ENCODE assay signal across 8 cellular contexts in genomic region chr6:39114707-39115599, GRCh38. TPM values are rescaled to one million over a fixed set of nuclear protein-coding genes. Genes with fewer than 3 reads are reported as not detected.
DNase-seq lines count a peak whose midpoint lies in the region; ATAC-seq, FAIRE-seq and TF ChIP-seq lines count a peak whose summit lies in the region.

TSS of gene SAYSD1 (minus strand) at chr6:39115186. CDS start at chr6:39115089, 97 bp downstream.

- no peaks in the 10 kb centered on the region for H3K79me2 ChIP-seq in keratinocyte (ENCODE audit: control insufficient read depth, insufficient read depth, low read length)

- H2AFZ ChIP-seq in keratinocyte (ENCODE audit: control insufficient read depth, low read length), result peak within 1 kb of the TSS; percentile 96

- H3K4me3 ChIP-seq in keratinocyte (ENCODE audit: control insufficient read depth in 2 of 3, extremely low read depth in 1 of 3, insufficient read depth in 2 of 3, low read depth in 1 of 3, low read length in 3 of 3), result peak within 1 kb of the TSS; percentile 53 to 83 (median 77)

- dilution Hi-C loops in keratinocyte (cut with MboI; ENCODE audit: extremely low pct_ligation_motif_present, low sequenced_read_pairs), result no loop called here

- H3K9ac ChIP-seq in keratinocyte (ENCODE audit: control insufficient read depth, extremely low read depth, insufficient read depth, low read length), result peak within 1 kb of the TSS; percentile 86

- peak within 1 kb of the TSS; percentile 74 for H3K4me2 ChIP-seq in keratinocyte (ENCODE audit: control insufficient read depth, extremely low read depth, insufficient read depth, low read depth, low read length)

- DNase-seq in AG20443 (ENCODE audit: low spot score), result peak; percentile 99
- DNase-seq in NCI-H460 (ENCODE audit: extremely low read depth, low read depth), result peak; percentile 84
- DNase-seq in activated CD4-positive, CD25-positive, alpha-beta regulatory T cell treated with anti-CD3 and anti-CD28 coated beads, Interleukin-2, amount 50 U/mL, for 72 hours, result peak; percentile 94
- DNase-seq in cerebellar nuclear complex (lab: John Stamatoyannopoulos, UW), result peak; percentile 43 to 48
- DNase-seq in keratinocyte (ENCODE audit: low read depth, low spot score), result peak; percentile 54
- peak; percentile 77 to 93 (median 88) for DNase-seq in stimulated activated CD4-positive, alpha-beta T cell treated with anti-CD3 and anti-CD28 coated beads, Interleukin-12 subunit alpha, Interleukin-12 subunit beta, amount 100 ng/mL, for 48 hours (ENCODE audit: low read depth in 2 of 3, low spot score in 1 of 3)

- no peaks in the 10 kb centered on the region for H3K36me3 ChIP-seq in keratinocyte (ENCODE audit: control insufficient read depth in 2 of 2, extremely low read depth in 1 of 2, insufficient read depth in 2 of 2, low read length in 2 of 2)

- H3K9me1 ChIP-seq in keratinocyte (ENCODE audit: control insufficient read depth, extremely low read depth, insufficient read depth, low read length), result no peaks in the 10 kb centered on the region

- peaks cover 4% of the 10 kb centered on the region for H3K4me1 ChIP-seq in keratinocyte (ENCODE audit: control insufficient read depth, extremely low read depth, insufficient read depth, low read length)

- H4K20me1 ChIP-seq in keratinocyte (ENCODE audit: control insufficient read depth, extremely low read depth, insufficient read depth, low read length), result no peaks in the 10 kb centered on the region

- no peak for FAIRE-seq in keratinocyte (lab: Jason Lieb, UNC)

- peak within 1 kb of the TSS; percentile 84 for H3K27ac ChIP-seq in keratinocyte (ENCODE audit: control insufficient read depth, insufficient read depth, low read length)

- ATAC-seq in GM19043 (IDR thresholded peaks at IDR 0.05; ENCODE audit: low read depth, unreplicated experiment), result peak; percentile 89
- peak; percentile 95 for ATAC-seq in HG03354 (IDR thresholded peaks at IDR 0.05; ENCODE audit: poor library complexity, severe bottlenecking, unreplicated experiment)

- no peak for TF ChIP-seq CTCF in keratinocyte (optimal IDR thresholded peaks at IDR 0.05 in 1 of 3, IDR thresholded peaks at IDR 0.05 in 1 of 3, conservative IDR thresholded peaks at IDR 0.05 in 1 of 3; ENCODE audit: extremely low read depth in 1 of 3, insufficient read depth in 2 of 3, low read length in 3 of 3)

- H3K27me3 ChIP-seq in keratinocyte (ENCODE audit: control insufficient read depth, extremely low read depth, insufficient read depth, low read length), result no peaks in the 10 kb centered on the region

- no peaks in the 10 kb centered on the region for H3K9me3 ChIP-seq in keratinocyte (ENCODE audit: control insufficient read depth, low read depth, low read length)

RNA-seq across cellular contexts. Expression of gene SAYSD1, which starts in this region (rescaled TPM):
- 7.1 and 8.9 TPM in 2 replicates for total RNA-seq in NCI-H460 (2014; rRNA removed; shearing (Covaris generic))
- polyA plus RNA-seq in NCI-H460 (2014; cell fraction: nucleus; rRNA removed), result 2.4 and 6.0 TPM in 2 replicates
- 7.7 to 8.4 TPM (median 7.9 TPM) in 3 replicates for polyA plus RNA-seq in keratinocyte
- polyA plus RNA-seq in keratinocyte (2011; ENCODE audit: low read depth), result 1.4 TPM
- polyA plus RNA-seq in keratinocyte (2011; cell fraction: cytosol; rRNA removed), result 6.0 and 7.9 TPM in 2 replicates
- polyA plus RNA-seq in keratinocyte (2011; cell fraction: nucleus; rRNA removed), result 6.0 and 6.1 TPM in 2 replicates
- polyA plus RNA-seq in keratinocyte (2012; ENCODE audit: low replicate concordance), result 4.2 and 6.8 TPM in 2 replicates
- 3.9 to 7.5 TPM (median 6.1 TPM) in 3 replicates for polyA minus RNA-seq in keratinocyte
- 10.2 TPM for polyA minus RNA-seq in keratinocyte (2011; cell fraction: cytosol; rRNA and poly(A)+ RNA removed)
- polyA minus RNA-seq in keratinocyte (2011; cell fraction: nucleus; rRNA and poly(A)+ RNA removed), result 2.0 and 4.7 TPM in 2 replicates

Comparison
In these comparisons a context has a peak if more than half of its experiments do, and no peak if none do; other contexts are left out.
1. Peak in every context shown above with its lines: DNase-seq, ATAC-seq, H3K4me3 ChIP-seq and H3K27ac ChIP-seq.
2. DNase-seq: peak in every context shown above with its lines; median percentile 99 in AG20443; 94 in activated CD4-positive, CD25-positive, alpha-beta regulatory T cell treated with anti-CD3 and anti-CD28 coated beads, Interleukin-2, amount 50 U/mL, for 72 hours; 88 in stimulated activated CD4-positive, alpha-beta T cell treated with anti-CD3 and anti-CD28 coated beads, Interleukin-12 subunit alpha, Interleukin-12 subunit beta, amount 100 ng/mL, for 48 hours; 84 in NCI-H460; 54 in keratinocyte; 46 in cerebellar nuclear complex.